Comparison of ENCODE assay signal across 8 cellular contexts in genomic region chr9:111926421-111926875, GRCh38. TPM values are rescaled to one million over a fixed set of nuclear protein-coding genes. Genes with fewer than 3 reads are reported as not detected.
A peak's percentile ranks its signal among the peaks of the same experiment; 100 is the strongest.
DNase-seq lines count a peak whose midpoint lies in the region; ATAC-seq and TF ChIP-seq lines count a peak whose summit lies in the region.

No MANE protein-coding gene starts in this region.

- ATAC-seq in GM18907 (IDR thresholded peaks at IDR 0.05; ENCODE audit: unreplicated experiment), result peak; percentile 98
- ATAC-seq in HG03039 (IDR thresholded peaks at IDR 0.05; ENCODE audit: unreplicated experiment), result peak; percentile 88
- ATAC-seq in body of pancreas, result peak; percentile 52

- peaks cover 17% of the 10 kb centered on the region for H3K36me3 ChIP-seq in SK-N-MC (ENCODE audit: insufficient read depth, low read length)
- H3K36me3 ChIP-seq in body of pancreas (replicated peaks in 1 of 2; ENCODE audit: insufficient read depth in 1 of 2, low read depth in 2 of 2), result no peaks in the 10 kb centered on the region
- peaks cover 32% of the 10 kb centered on the region for H3K36me3 ChIP-seq in neutrophil

- DNase-seq in SK-N-MC (ENCODE audit: low read depth, low spot score), result peak; percentile 97
- DNase-seq in body of pancreas, result peak in 3 of 4 donors; percentile 17 to 62 (median 33)
- no peak for DNase-seq in AG08395 (ENCODE audit: low spot score)
- no peak for DNase-seq in NCI-H2227 treated with DMSO at 0.1 percent for 48 hours (lab: John Stamatoyannopoulos, UW)
- no peak for DNase-seq in occipital lobe (lab: John Stamatoyannopoulos, UW)

- WGBS in body of pancreas, 2 donors, result 35 to 58% methylated on average over 6 of the region's 6 CpGs

- H3K9ac ChIP-seq in SK-N-MC (ENCODE audit: insufficient read length), result no peak overlapping the region

- peaks cover 56% of the 10 kb centered on the region for H3K4me1 ChIP-seq in body of pancreas
- H3K4me1 ChIP-seq in neutrophil (ENCODE audit: control insufficient read depth in 1 of 2, insufficient read depth in 1 of 2, low read depth in 1 of 2, low read length in 1 of 2), result peaks cover 12 to 33% of the 10 kb centered on the region in 2 experiments

- intact Hi-C loops in body of pancreas (cut with DNase I), result no loop called here

- TF ChIP-seq POLR2A in body of pancreas (IDR thresholded peaks at IDR 0.05), result no peak

- TF ChIP-seq CTCF in body of pancreas (IDR thresholded peaks at IDR 0.05) (no peak), neutrophil (IDR thresholded peaks at IDR 0.05) (no peak)

- H3K27me3 ChIP-seq in body of pancreas, result no peaks in the 10 kb centered on the region
- H3K27me3 ChIP-seq in neutrophil, result no peaks in the 10 kb centered on the region

- H3K4me3 ChIP-seq in SK-N-MC (peak overlapping the region; percentile 57), body of pancreas (no peak overlapping the region), neutrophil (ENCODE audit: low read depth in 1 of 2, low read length in 1 of 2) (no peak overlapping the region)

- H3K9me3 ChIP-seq in SK-N-MC (ENCODE audit: low read depth, low read length) (no peaks in the 10 kb centered on the region), body of pancreas (no peaks in the 10 kb centered on the region), neutrophil (no peaks in the 10 kb centered on the region)

- H3K27ac ChIP-seq in SK-N-MC (no peak overlapping the region; the same call in 1 of the 2 replicates), body of pancreas (peak overlapping the region; percentile 44 to 81 (median 64)), neutrophil (peak overlapping the region; percentile 78)

RNA-seq across cellular contexts. Expression of gene UGCG, which starts 29.8 kb away (rescaled TPM):
- total RNA-seq in body of pancreas (10 to 100 TPM; 17.1 to 26.2 TPM), occipital lobe (108 TPM)

Comparison
In these comparisons a context has a peak if more than half of its experiments do, and no peak if none do; other contexts are left out.
1. DNase-seq: peak in SK-N-MC (single experiment) and body of pancreas (3 of 4); none in AG08395 (single experiment), NCI-H2227 treated with DMSO at 0.1 percent for 48 hours (single experiment) and occipital lobe (single experiment).
2. Peak in every context shown above with its lines, with median percentiles within 50 percentile points of each other: ATAC-seq.